ENCODE assay signal across 8 cellular contexts in genomic region chr19:8050274-8051096, GRCh38. TPM values are rescaled to one million over a fixed set of nuclear protein-coding genes. Genes with fewer than 3 reads are reported as not detected.
DNase-seq lines count a peak whose midpoint lies in the region; ATAC-seq and TF ChIP-seq lines count a peak whose summit lies in the region.

No MANE protein-coding gene starts in this region.

- DNase-seq in GDM1 (lab: John Stamatoyannopoulos, UW) (peak; percentile 94), HCT116 (ENCODE audit: low read depth, low spot score) (peak; percentile 92), NB4 (ENCODE audit: low read depth) (peak; percentile 99), SW480 (ENCODE audit: low spot score) (peak; percentile 94), adrenal gland (peak; percentile 70 to 88 (median 81)), right cardiac atrium (peak; percentile 88 to 94 (median 93)), putamen (ENCODE audit: low spot score) (peak; percentile 44), NCI-H1105 treated with DMSO at 0.1 percent for 48 hours (lab: John Stamatoyannopoulos, UW) (no peak)

- H3K9me3 ChIP-seq in HCT116 (ENCODE audit: control insufficient read depth in 1 of 2, insufficient read depth in 1 of 2, low read depth in 1 of 2, low read length in 2 of 2) (no peaks in the 10 kb centered on the region), adrenal gland (replicated peaks in 1 of 3) (no peaks in the 10 kb centered on the region), right cardiac atrium (ENCODE audit: control insufficient read depth, low read length) (no peaks in the 10 kb centered on the region)

- no peaks in the 10 kb centered on the region for H3K36me3 ChIP-seq in HCT116 (ENCODE audit: control insufficient read depth in 1 of 2, insufficient read depth in 2 of 2, low read length in 2 of 2)
- no peaks in the 10 kb centered on the region for H3K36me3 ChIP-seq in adrenal gland (replicated peaks in 1 of 2)

- POLR2A ChIA-PET in HCT116 (lab: Charles Lee), result no interaction called here

- TF ChIP-seq POLR2A in HCT116 (IDR thresholded peaks at IDR 0.05; ENCODE audit: borderline replicate concordance, extremely low read depth, insufficient read depth, insufficient read length) (no peak), NB4 (IDR thresholded peaks at IDR 0.05; ENCODE audit: extremely low read depth, insufficient read length) (peak; percentile 92), adrenal gland (IDR thresholded peaks at IDR 0.05) (no peak)

- BruUV-seq in HCT116 (replicated peaks; lab: Mats Ljungman, UMichigan), result no TSS peak

- no peak overlapping the region; the same call in 1 of the 2 replicates for H3K27ac ChIP-seq in HCT116 (ENCODE audit: low read depth, low read length)
- H3K27ac ChIP-seq in adrenal gland, result no peak overlapping the region
- no peak overlapping the region for H3K27ac ChIP-seq in right cardiac atrium (ENCODE audit: low read length)

- H3K9ac ChIP-seq in HCT116 (ENCODE audit: low read length), result no peak overlapping the region

- H2AFZ ChIP-seq in HCT116 (ENCODE audit: low read depth, low read length, poor library complexity, severe bottlenecking), result peak overlapping the region; percentile 49

- H4K20me1 ChIP-seq in HCT116 (ENCODE audit: insufficient read depth), result no peaks in the 10 kb centered on the region

- no peaks in the 10 kb centered on the region for H3K79me2 ChIP-seq in HCT116 (ENCODE audit: insufficient read depth, low read length)

- no peaks in the 10 kb centered on the region for H3K27me3 ChIP-seq in HCT116 (ENCODE audit: insufficient read depth, low read length)
- no peaks in the 10 kb centered on the region for H3K27me3 ChIP-seq in adrenal gland
- no peaks in the 10 kb centered on the region for H3K27me3 ChIP-seq in right cardiac atrium (ENCODE audit: control insufficient read depth, insufficient read depth)

- intact Hi-C loops in HCT116 (cut with micrococcal nuclease), result no loop called here
- intact Hi-C loops in adrenal gland (cut with DNase I), result no loop called here
- intact Hi-C loops in right cardiac atrium (cut with DNase I), result no loop called here

- H3K4me1 ChIP-seq in HCT116 (ENCODE audit: control insufficient read depth in 1 of 2, insufficient read depth in 2 of 2, low read length in 2 of 2), result peaks cover 0 to 13% of the 10 kb centered on the region in 2 experiments; a peak in 2 of 4 replicates
- H3K4me1 ChIP-seq in adrenal gland (replicated peaks in 1 of 2), result peaks cover 4 to 7% of the 10 kb centered on the region in 2 donors
- no peaks in the 10 kb centered on the region for H3K4me1 ChIP-seq in right cardiac atrium (ENCODE audit: control insufficient read depth, insufficient read depth, low read length)

- TF ChIP-seq RAD21 in HCT116 (IDR thresholded peaks at IDR 0.05; ENCODE audit: low read depth), result no peak

- RAD21 ChIA-PET in HCT116 (lab: Charles Lee; ENCODE audit: low non-redundant PET in 1 of 2, low total read pairs in 2 of 2, uncharacterized antibody in 2 of 2, unreplicated experiment in 2 of 2), result no interaction called here

- peak overlapping the region; percentile 8; the same call in 1 of the 2 replicates for H3K4me2 ChIP-seq in HCT116 (ENCODE audit: low read length)

- 10 to 31% (median 13%) methylated on average over 13 to 49 of the region's 49 CpGs for WGBS in adrenal gland, 4 donors
- 7% methylated on average over 49 of the region's 49 CpGs for WGBS in right cardiac atrium

- H3K9me2 ChIP-seq in HCT116 (ENCODE audit: insufficient read depth), result no peaks in the 10 kb centered on the region

- H3K4me3 ChIP-seq in HCT116 (replicated peaks in 1 of 2; ENCODE audit: low read depth in 1 of 2, low read length in 2 of 2) (no peak overlapping the region), NB4 (ENCODE audit: low read depth, low read length) (peak overlapping the region; percentile 54), adrenal gland (peak overlapping the region in 1 of 4 donors; percentile 48), right cardiac atrium (ENCODE audit: low read length) (peak overlapping the region; percentile 3)

- no peak for TF ChIP-seq CTCF in HCT116 (IDR thresholded peaks at IDR 0.05 in 2 of 3, conservative IDR thresholded peaks at IDR 0.05 in 1 of 3; ENCODE audit: borderline replicate concordance in 1 of 3, insufficient read depth in 1 of 3, low read depth in 2 of 3, low read length in 2 of 3)
- TF ChIP-seq CTCF in NB4 (IDR thresholded peaks at IDR 0.05; ENCODE audit: low read depth, low read length), result no peak
- no peak for TF ChIP-seq CTCF in adrenal gland (IDR thresholded peaks at IDR 0.05)

- ATAC-seq in HCT116, result peak; percentile 96
- ATAC-seq in right cardiac atrium, result peak; percentile 91 to 97

- CTCF ChIA-PET in HCT116 (lab: Charles Lee), result no interaction called here

TF ChIP-seq in HCT116, 20 proteins besides CTCF, POLR2A, EP300 and RAD21:
- TF ChIP-seq ELF1 (IDR thresholded peaks at IDR 0.05; ENCODE audit: borderline replicate concordance, low read depth) (no peak), MAX (IDR thresholded peaks at IDR 0.05) (peak; percentile 50; the same call in 1 of the 2 replicates), ZBTB33 (IDR thresholded peaks at IDR 0.05; ENCODE audit: extremely low read depth, insufficient replicate concordance, low read length) (no peak), ZFX (IDR thresholded peaks at IDR 0.05) (no peak), CEBPB (IDR thresholded peaks at IDR 0.05; ENCODE audit: low read depth) (no peak), TCF7L2 (IDR thresholded peaks at IDR 0.05; ENCODE audit: borderline replicate concordance, extremely low read depth, insufficient read depth, insufficient read length) (no peak), POLR2AphosphoS5 (IDR thresholded peaks at IDR 0.05; ENCODE audit: low read depth, low read length) (no peak; the same call in 1 of the 2 replicates)

RNA-seq across cellular contexts. Expression of gene CCL25, which starts 2.1 kb away (rescaled TPM):
- total RNA-seq in HCT116 (2021; ENCODE audit: unreplicated experiment) (not detected), adrenal gland (under 1 TPM in 1 of 8 donors, not detected in 7; 0.78 TPM), right cardiac atrium (not detected)
- 0.16 and 0.29 TPM in 2 replicates for polyA plus RNA-seq in HCT116 (2012)
- polyA plus RNA-seq in adrenal gland (not detected), right cardiac atrium (not detected)

RNA-seq across cellular contexts. Expression of gene ELAVL1, which starts 45.0 kb away (rescaled TPM):
- 134 TPM for total RNA-seq in HCT116 (2021; ENCODE audit: unreplicated experiment)
- 71.2 and 74.1 TPM in 2 replicates for polyA plus RNA-seq in HCT116 (2012)
- total RNA-seq in adrenal gland, result 10 to 100 TPM; 16.8 to 78.9 (median 67.5) TPM
- polyA plus RNA-seq in adrenal gland, result 10 to 100 TPM; 12.8 to 53.5 (median 15.9) TPM
- 10 to 100 TPM; 55.4 to 67.5 (median 64.6) TPM for total RNA-seq in right cardiac atrium
- 28.4 TPM for polyA plus RNA-seq in right cardiac atrium

Comparison
In these comparisons a context has a peak if more than half of its experiments do, and no peak if none do; other contexts are left out.
1. H3K4me3 ChIP-seq: peak in NB4 (single experiment) and right cardiac atrium (single experiment); none in HCT116 (0 of 2).